10 cellular contexts compared by ENCODE assay signal in the genomic region with DNA sequence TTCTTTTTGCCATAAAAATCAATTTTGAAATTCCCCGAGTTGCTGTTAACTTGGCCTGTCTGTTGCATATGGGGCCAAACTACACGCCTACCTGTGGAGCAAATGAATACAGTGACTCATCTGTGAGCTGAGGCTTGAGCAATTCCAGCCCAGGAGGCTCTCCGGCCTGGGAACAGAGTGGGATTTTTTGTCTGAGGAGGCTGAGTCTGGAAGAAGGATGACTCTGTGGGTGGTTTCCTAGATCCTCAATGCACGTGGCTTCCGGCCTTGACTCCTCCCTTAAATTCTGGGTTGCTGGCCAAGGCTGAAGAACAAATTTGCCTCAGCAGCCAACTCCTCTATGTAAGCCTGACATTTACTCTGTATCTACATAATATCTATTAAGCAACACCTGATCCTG.
A peak's percentile ranks its signal among the peaks of the same experiment; 100 is the strongest.
DNase-seq lines count a peak whose midpoint lies in the region; ATAC-seq, FAIRE-seq and TF ChIP-seq lines count a peak whose summit lies in the region.
"Had no signal": no experiment of that assay in that cellular context is flagged by ENCODE, and none has a peak within 500 bp of the region (broad histone marks: within the 10 kb centered on the region; RNA-seq: fewer than 3 reads in every experiment).

No MANE protein-coding gene starts in this region.

- H3K9me3 ChIP-seq in keratinocyte (ENCODE audit: control insufficient read depth, low read depth, low read length), result peaks cover 2% of the 10 kb centered on the region
- H3K9me3 ChIP-seq: transverse colon had no signal

- peaks cover 30% of the 10 kb centered on the region for H3K4me1 Mint-ChIP-seq in HFFc6 (ENCODE audit: low read depth)

- peak; percentile 95 for FAIRE-seq in keratinocyte (lab: Jason Lieb, UNC)

- peaks cover 2% of the 10 kb centered on the region for H3K27me3 Mint-ChIP-seq in HFFc6 (ENCODE audit: insufficient read depth)

- H3K9me1 ChIP-seq in keratinocyte (ENCODE audit: control insufficient read depth, extremely low read depth, insufficient read depth, low read length), result no peaks in the 10 kb centered on the region

- H3K4me1 ChIP-seq in keratinocyte (ENCODE audit: control insufficient read depth, extremely low read depth, insufficient read depth, low read length), result peaks cover 28% of the 10 kb centered on the region

- H3K4me3 Mint-ChIP-seq in HFFc6, result no peak overlapping the region
- H3K4me3 Mint-ChIP-seq: activated naive CD8-positive, alpha-beta T cell had no signal

- peak overlapping the region; percentile 72 for H3K4me2 ChIP-seq in keratinocyte (ENCODE audit: control insufficient read depth, extremely low read depth, insufficient read depth, low read depth, low read length)

- H3K4me3 ChIP-seq in brain microvascular endothelial cell (ENCODE audit: low read depth, low read length), result no peak overlapping the region
- no peak overlapping the region for H3K4me3 ChIP-seq in keratinocyte (ENCODE audit: control insufficient read depth in 2 of 3, extremely low read depth in 1 of 3, insufficient read depth in 2 of 3, low read depth in 1 of 3, low read length in 3 of 3)
- H3K4me3 ChIP-seq: transverse colon had no signal

- ATAC-seq in HG02571 (IDR thresholded peaks at IDR 0.05; ENCODE audit: unreplicated experiment), result no peak

- peak overlapping the region; percentile 93 for H3K27ac ChIP-seq in brain microvascular endothelial cell
- peak overlapping the region; percentile 90 for H3K27ac ChIP-seq in keratinocyte (ENCODE audit: control insufficient read depth, insufficient read depth, low read length)

- no peaks in the 10 kb centered on the region for H4K20me1 ChIP-seq in keratinocyte (ENCODE audit: control insufficient read depth, extremely low read depth, insufficient read depth, low read length)

- peak overlapping the region; percentile 58 for H2AFZ ChIP-seq in keratinocyte (ENCODE audit: control insufficient read depth, low read length)

- no peaks in the 10 kb centered on the region for H3K27me3 ChIP-seq in brain microvascular endothelial cell (replicated peaks)
- no peaks in the 10 kb centered on the region for H3K27me3 ChIP-seq in keratinocyte (ENCODE audit: control insufficient read depth, extremely low read depth, insufficient read depth, low read length)
- H3K27me3 ChIP-seq: transverse colon had no signal

- TF ChIP-seq CTCF in HFFc6 (IDR thresholded peaks at IDR 0.05) (no peak), brain microvascular endothelial cell (IDR thresholded peaks at IDR 0.05; ENCODE audit: low read depth, low read length, missing control alignments) (no peak), keratinocyte (optimal IDR thresholded peaks at IDR 0.05 in 1 of 3, IDR thresholded peaks at IDR 0.05 in 1 of 3, conservative IDR thresholded peaks at IDR 0.05 in 1 of 3; ENCODE audit: extremely low read depth in 1 of 3, insufficient read depth in 2 of 3, low read length in 3 of 3) (no peak)

- H3K36me3 ChIP-seq in brain microvascular endothelial cell (replicated peaks) (no peaks in the 10 kb centered on the region), keratinocyte (ENCODE audit: control insufficient read depth in 2 of 2, extremely low read depth in 1 of 2, insufficient read depth in 2 of 2, low read length in 2 of 2) (no peaks in the 10 kb centered on the region)
- H3K36me3 ChIP-seq: transverse colon had no signal

- H3K9me3 Mint-ChIP-seq in HFFc6, result peaks cover 9% of the 10 kb centered on the region

- peak overlapping the region; percentile 62 for H3K27ac Mint-ChIP-seq in HFFc6
- H3K27ac Mint-ChIP-seq: activated naive CD8-positive, alpha-beta T cell had no signal

- dilution Hi-C loops in keratinocyte (cut with MboI; ENCODE audit: extremely low pct_ligation_motif_present, low sequenced_read_pairs), result no loop called here

- H3K36me3 Mint-ChIP-seq in HFFc6 (ENCODE audit: low read depth), result peaks cover 17% of the 10 kb centered on the region

- in situ Hi-C loops in brain microvascular endothelial cell (cut with HindIII; ENCODE audit: low pct_ligation_motif_present, low sequenced_read_pairs), result no loop called here

- H3K79me2 ChIP-seq in keratinocyte (ENCODE audit: control insufficient read depth, insufficient read depth, low read length), result no peaks in the 10 kb centered on the region

- H3K9ac ChIP-seq in keratinocyte (ENCODE audit: control insufficient read depth, extremely low read depth, insufficient read depth, low read length), result peak overlapping the region; percentile 76

- DNase-seq in HFFc6, result peak; percentile 18
- DNase-seq in brain microvascular endothelial cell, result peak; percentile 87
- DNase-seq in keratinocyte (ENCODE audit: low read depth, low spot score), result no peak
- peak; percentile 71 for DNase-seq in stromal cell of bone marrow (ENCODE audit: low read depth)
- DNase-seq in mesenteric fat pad (ENCODE audit: low spot score), result no peak
- no peak for DNase-seq in NCI-H187 (lab: John Stamatoyannopoulos, UW)
- no peak for DNase-seq in activated naive CD4-positive, alpha-beta T cell treated with Interleukin-2 at 50 U/mL for 16 hours
- DNase-seq: transverse colon had no signal

Comparison
In these comparisons a context has a peak if more than half of its experiments do, and no peak if none do; other contexts are left out.
1. DNase-seq: peak in HFFc6 (single experiment), brain microvascular endothelial cell (single experiment) and stromal cell of bone marrow (single experiment); none in keratinocyte (single experiment), mesenteric fat pad (single experiment), NCI-H187 (0 of 2) and activated naive CD4-positive, alpha-beta T cell treated with Interleukin-2 at 50 U/mL for 16 hours (single experiment).